In the genomic region with DNA sequence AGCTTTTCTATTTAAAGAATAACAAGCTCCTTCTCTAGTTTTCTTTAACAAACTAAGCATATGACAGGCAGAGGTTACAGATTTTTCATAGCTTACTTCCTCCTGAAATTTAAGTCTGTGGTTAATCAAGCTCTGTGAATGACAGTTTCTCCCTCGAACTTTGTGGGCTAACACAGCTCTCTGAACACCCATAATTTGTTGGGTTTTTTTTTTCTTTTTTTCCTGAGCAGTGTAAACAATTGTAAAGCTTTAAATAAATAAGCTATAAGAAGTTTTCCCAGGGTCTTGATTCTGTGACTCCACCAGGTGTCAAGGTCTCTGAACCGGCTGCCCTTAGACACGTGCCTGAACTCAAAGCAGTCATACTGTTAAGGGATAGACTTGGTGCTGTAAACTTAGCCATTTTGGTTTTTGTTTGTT, we compare ENCODE assay signal across 8 cellular contexts.
DNase-seq lines count a peak whose midpoint lies in the region; ATAC-seq and TF ChIP-seq lines count a peak whose summit lies in the region.

No MANE protein-coding gene starts in this region.

- no peak overlapping the region for H3K4me3 Mint-ChIP-seq in dendritic cell treated with granulocyte-macrophage colony-stimulating factor and Interleukin-4, amounts not matched to agents 40 ng/mL and 50 ng/mL, for 4 days

- no peaks in the 10 kb centered on the region for H3K27me3 Mint-ChIP-seq in dendritic cell treated with granulocyte-macrophage colony-stimulating factor and Interleukin-4, amounts not matched to agents 40 ng/mL and 50 ng/mL, for 4 days

- H3K4me1 Mint-ChIP-seq in dendritic cell treated with granulocyte-macrophage colony-stimulating factor and Interleukin-4, amounts not matched to agents 40 ng/mL and 50 ng/mL, for 4 days (ENCODE audit: low read depth), result peaks cover 52% of the 10 kb centered on the region

- peak overlapping the region; percentile 57 for H3K27ac Mint-ChIP-seq in dendritic cell treated with granulocyte-macrophage colony-stimulating factor and Interleukin-4, amounts not matched to agents 40 ng/mL and 50 ng/mL, for 4 days

- H3K4me3 ChIP-seq in GM06990 (replicated peaks; ENCODE audit: low read depth, low read length), result no peak overlapping the region
- H3K4me3 ChIP-seq in HL-60 (replicated peaks; ENCODE audit: insufficient read depth, low read length), result no peak overlapping the region

- H3K27me3 ChIP-seq in GM06990 (replicated peaks; ENCODE audit: control insufficient read depth, insufficient read depth, low read length) (no peaks in the 10 kb centered on the region), HL-60 (ENCODE audit: insufficient read depth, poor library complexity, severe bottlenecking) (no peaks in the 10 kb centered on the region)

- ATAC-seq in GM21515 (IDR thresholded peaks at IDR 0.05; ENCODE audit: unreplicated experiment) (peak; percentile 75), esophagus mucosa (no peak)

- H3K27ac ChIP-seq in HL-60 (replicated peaks), result peak overlapping the region; percentile 64

- DNase-seq in GM06990 (ENCODE audit: extremely low read depth, insufficient read length) (peak; percentile 41), HL-60 (ENCODE audit: low read depth in 1 of 2, low spot score in 1 of 2) (peak in 1 of 2 experiments; percentile 29), NCI-H146 (lab: John Stamatoyannopoulos, UW) (no peak), KG1 (lab: John Stamatoyannopoulos, UW) (no peak), cerebellar nuclear complex (lab: John Stamatoyannopoulos, UW) (no peak)

- TF ChIP-seq CTCF in GM06990 (IDR thresholded peaks at IDR 0.05; ENCODE audit: insufficient read depth, low read length, poor library complexity, severe bottlenecking) (no peak), HL-60 (IDR thresholded peaks at IDR 0.05; ENCODE audit: insufficient read depth, low read length) (no peak)

- intact Hi-C loops in dendritic cell treated with granulocyte-macrophage colony-stimulating factor and Interleukin-4, amounts not matched to agents 40 ng/mL and 50 ng/mL, for 4 days (cut with micrococcal nuclease), result no loop called here

- no peaks in the 10 kb centered on the region for H3K9me3 Mint-ChIP-seq in dendritic cell treated with granulocyte-macrophage colony-stimulating factor and Interleukin-4, amounts not matched to agents 40 ng/mL and 50 ng/mL, for 4 days

- H3K36me3 Mint-ChIP-seq in dendritic cell treated with granulocyte-macrophage colony-stimulating factor and Interleukin-4, amounts not matched to agents 40 ng/mL and 50 ng/mL, for 4 days (ENCODE audit: low read depth), result peaks cover 20% of the 10 kb centered on the region

- no peaks in the 10 kb centered on the region; the same call in 1 of the 2 replicates for H3K36me3 ChIP-seq in GM06990 (ENCODE audit: control insufficient read depth, insufficient read depth, low read length)
